In the genomic region with DNA sequence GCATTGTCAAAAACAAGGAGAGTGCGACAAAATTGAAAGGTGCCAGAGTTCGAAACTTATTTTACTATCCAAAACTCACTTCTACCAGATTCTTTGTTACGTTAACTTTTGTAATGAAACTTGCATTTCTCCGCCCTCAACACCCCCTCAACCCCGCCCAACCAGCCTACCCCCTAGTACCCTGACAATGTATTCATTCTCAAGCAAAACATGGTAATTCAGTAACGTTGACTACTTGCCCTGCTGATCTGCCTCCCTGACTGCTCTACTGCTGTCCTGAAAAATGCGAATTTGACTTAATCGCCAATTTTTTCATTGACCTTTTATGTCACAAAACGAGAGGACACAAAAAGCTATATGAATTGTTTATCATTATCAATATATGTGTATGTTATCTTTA, we compare ENCODE assay signal across 18 cellular contexts. TPM values are rescaled to one million over a fixed set of nuclear protein-coding genes. Genes with fewer than 3 reads are reported as not detected.
A peak's percentile ranks its signal among the peaks of the same experiment; 100 is the strongest.
DNase-seq lines count a peak whose midpoint lies in the region; ATAC-seq and TF ChIP-seq lines count a peak whose summit lies in the region.
"Had no signal": no experiment of that assay in that cellular context is flagged by ENCODE, and none has a peak within 500 bp of the region (broad histone marks: within the 10 kb centered on the region; RNA-seq: fewer than 3 reads in every experiment).

SRY (minus strand) TSS at position 83 of the 400 bp plus-strand sequence; CDS start at position 4, 79 bp downstream.

- intact Hi-C loops in activated CD4-positive, alpha-beta T cell treated with anti-CD3 and anti-CD28 coated beads, Interleukin-2, amount 10 ng/mL, durations not matched to agents 24 days and 14 days (cut with micrococcal nuclease) = no loop called here
- intact Hi-C loops in CD4-positive, alpha-beta memory T cell (cut with micrococcal nuclease) = no loop called here

- H3K36me3 Mint-ChIP-seq in activated CD4-positive, alpha-beta T cell treated with anti-CD3 and anti-CD28 coated beads, Interleukin-2, amount 10 ng/mL, durations not matched to agents 24 days and 14 days (ENCODE audit: low read depth) = no peaks in the 10 kb centered on the region
- no peaks in the 10 kb centered on the region for H3K36me3 Mint-ChIP-seq in activated T-helper 17 cell treated with anti-CD3 and anti-CD28 coated beads, Interleukin-2, amount 50 U/mL, for 72 hours (ENCODE audit: low read depth)
- no peaks in the 10 kb centered on the region for H3K36me3 Mint-ChIP-seq in CD4-positive, alpha-beta memory T cell

- H3K9me3 Mint-ChIP-seq in activated CD4-positive, alpha-beta T cell treated with anti-CD3 and anti-CD28 coated beads, Interleukin-2, amount 10 ng/mL, durations not matched to agents 24 days and 14 days = no peaks in the 10 kb centered on the region
- peaks cover 5% of the 10 kb centered on the region for H3K9me3 Mint-ChIP-seq in activated T-helper 17 cell treated with anti-CD3 and anti-CD28 coated beads, Interleukin-2, amount 50 U/mL, for 72 hours
- peaks cover 0 to 5% (median 0%) of the 10 kb centered on the region in 8 donors for H3K9me3 Mint-ChIP-seq in CD4-positive, alpha-beta memory T cell
- H3K9me3 Mint-ChIP-seq: HFFc6 had no signal

- H3K9me3 ChIP-seq in skeletal muscle tissue (ENCODE audit: control insufficient read depth in 3 of 3, low read length in 3 of 3) = no peaks in the 10 kb centered on the region
- no peaks in the 10 kb centered on the region for H3K9me3 ChIP-seq in CD4-positive, alpha-beta memory T cell (ENCODE audit: control insufficient read depth in 1 of 2, low read length in 2 of 2)

- no peak within 1 kb of the TSS for H3K9ac ChIP-seq in skeletal muscle tissue (ENCODE audit: low read depth in 1 of 3, low read length in 3 of 3)
- H3K9ac ChIP-seq: KMS-11 had no signal

- H3K4me3 ChIP-seq in fibroblast of villous mesenchyme (ENCODE audit: low read depth, low read length) (peak within 1 kb of the TSS; percentile 27), skeletal muscle tissue (ENCODE audit: low read length in 3 of 3) (peak within 1 kb of the TSS in 2 of 3 donors; percentile 14 to 45)
- H3K4me3 ChIP-seq in CD4-positive, alpha-beta memory T cell (ENCODE audit: low read length in 2 of 2) = no peak within 1 kb of the TSS

- H3K4me3 Mint-ChIP-seq in activated CD4-positive, alpha-beta T cell treated with anti-CD3 and anti-CD28 coated beads, Interleukin-2, amount 10 ng/mL, durations not matched to agents 24 days and 14 days = peak within 1 kb of the TSS; percentile 75
- H3K4me3 Mint-ChIP-seq in activated T-helper 17 cell treated with anti-CD3 and anti-CD28 coated beads, Interleukin-2, amount 50 U/mL, for 72 hours = peak within 1 kb of the TSS; percentile 38
- peak within 1 kb of the TSS in 1 of 8 donors; percentile 20 for H3K4me3 Mint-ChIP-seq in CD4-positive, alpha-beta memory T cell
- H3K4me3 Mint-ChIP-seq: HFFc6 had no signal

- H3K36me3 ChIP-seq in skeletal muscle tissue (ENCODE audit: control insufficient read depth in 3 of 3, insufficient read depth in 3 of 3, low read length in 3 of 3) = no peaks in the 10 kb centered on the region
- H3K36me3 ChIP-seq in CD4-positive, alpha-beta memory T cell (ENCODE audit: insufficient read depth, low read length) = no peaks in the 10 kb centered on the region

- no peaks in the 10 kb centered on the region for H3K4me1 ChIP-seq in skeletal muscle tissue (ENCODE audit: control insufficient read depth in 3 of 3, insufficient read depth in 3 of 3, low read length in 3 of 3)
- no peaks in the 10 kb centered on the region for H3K4me1 ChIP-seq in CD4-positive, alpha-beta memory T cell (ENCODE audit: insufficient read depth, low read length)

- peaks cover 0 to 8% (median 6%) of the 10 kb centered on the region in 3 donors for H3K27me3 ChIP-seq in skeletal muscle tissue (ENCODE audit: control insufficient read depth in 3 of 3, insufficient read depth in 3 of 3, low read length in 3 of 3)
- no peaks in the 10 kb centered on the region for H3K27me3 ChIP-seq in CD4-positive, alpha-beta memory T cell (ENCODE audit: insufficient read depth, low read length)

- no peak within 1 kb of the TSS for H3K27ac Mint-ChIP-seq in activated CD4-positive, alpha-beta T cell treated with anti-CD3 and anti-CD28 coated beads, Interleukin-2, amount 10 ng/mL, durations not matched to agents 24 days and 14 days
- no peak within 1 kb of the TSS for H3K27ac Mint-ChIP-seq in activated T-helper 17 cell treated with anti-CD3 and anti-CD28 coated beads, Interleukin-2, amount 50 U/mL, for 72 hours
- peak within 1 kb of the TSS in 1 of 7 donors; percentile 3 for H3K27ac Mint-ChIP-seq in CD4-positive, alpha-beta memory T cell
- H3K27ac Mint-ChIP-seq: HFFc6 had no signal

- H3K27ac ChIP-seq in skeletal muscle tissue (ENCODE audit: low read depth, low read length) = no peak within 1 kb of the TSS
- no peak within 1 kb of the TSS for H3K27ac ChIP-seq in CD4-positive, alpha-beta memory T cell (ENCODE audit: low read depth, low read length)
- H3K27ac ChIP-seq: KMS-11 had no signal

- TF ChIP-seq CTCF in fibroblast of villous mesenchyme (IDR thresholded peaks at IDR 0.05; ENCODE audit: insufficient read depth, low read depth, low read length) = no peak

- ATAC-seq in activated T-helper 17 cell treated with anti-CD3 and anti-CD28 coated beads, Interleukin-2, amount 50 U/mL, for 72 hours (replicated peaks) = no peak

- no peak for DNase-seq in activated CD4-positive, alpha-beta T cell treated with anti-CD3 and anti-CD28 coated beads, Interleukin-2, amount 10 ng/mL, durations not matched to agents 24 days and 14 days
- no peak for DNase-seq in activated CD4-positive, alpha-beta T cell treated with anti-CD3 and anti-CD28 coated beads for 4 hours
- no peak for DNase-seq in fibroblast of villous mesenchyme (ENCODE audit: low read depth)
- no peak for DNase-seq in dermis blood vessel endothelial cell
- no peak for DNase-seq in CD4-positive, alpha-beta memory T cell
- no peak for DNase-seq in SHP77 treated with DMSO at 0.1 percent for 48 hours (lab: John Stamatoyannopoulos, UW)
- DNase-seq: activated CD4-positive, alpha-beta T cell treated with anti-CD3 and anti-CD28 coated beads, Interleukin-2, amount 50 U/mL, for 48 hours; activated effector memory CD4-positive, alpha-beta T cell treated with Interleukin-2 at 50 U/mL for 16 hours; HFFc6; kidney glomerular epithelial cell; NCI-H1105 treated with DMSO at 0.1 percent for 48 hours; NCI-H345; SIG-M5; stimulated activated CD4-positive, alpha-beta T cell treated with anti-CD3 and anti-CD28 coated beads, Interleukin-12 subunit alpha, Interleukin-12 subunit beta, amount 100 ng/mL, for 4 hours had no signal

- peaks cover 40% of the 10 kb centered on the region for H3K27me3 Mint-ChIP-seq in activated CD4-positive, alpha-beta T cell treated with anti-CD3 and anti-CD28 coated beads, Interleukin-2, amount 10 ng/mL, durations not matched to agents 24 days and 14 days
- H3K27me3 Mint-ChIP-seq in activated T-helper 17 cell treated with anti-CD3 and anti-CD28 coated beads, Interleukin-2, amount 50 U/mL, for 72 hours = peaks cover 29% of the 10 kb centered on the region
- peaks cover 18 to 22% of the 10 kb centered on the region in 2 donors for H3K27me3 Mint-ChIP-seq in CD4-positive, alpha-beta memory T cell

- CTCF ChIA-PET in CD4-positive, alpha-beta memory T cell (lab: Charles Lee; ENCODE audit: partially characterized antibody) = no interaction called here

- peaks cover 4% of the 10 kb centered on the region for H3K4me1 Mint-ChIP-seq in activated CD4-positive, alpha-beta T cell treated with anti-CD3 and anti-CD28 coated beads, Interleukin-2, amount 10 ng/mL, durations not matched to agents 24 days and 14 days
- H3K4me1 Mint-ChIP-seq in activated T-helper 17 cell treated with anti-CD3 and anti-CD28 coated beads, Interleukin-2, amount 50 U/mL, for 72 hours = no peaks in the 10 kb centered on the region
- H3K4me1 Mint-ChIP-seq in CD4-positive, alpha-beta memory T cell = peaks cover 0 to 3% (median 0%) of the 10 kb centered on the region in 4 donors

- POLR2A ChIA-PET in CD4-positive, alpha-beta memory T cell (lab: Charles Lee; ENCODE audit: partially characterized antibody) = no interaction called here

RNA-seq across cellular contexts. Expression of gene SRY, which starts in this region (rescaled TPM):
- total RNA-seq in activated CD4-positive, alpha-beta T cell treated with anti-CD3 and anti-CD28 coated beads, Interleukin-2, amount 10 ng/mL, durations not matched to agents 24 days and 14 days = not detected in 2 replicates
- not detected for total RNA-seq in activated T-helper 17 cell treated with anti-CD3 and anti-CD28 coated beads, Interleukin-2, amount 50 U/mL, for 72 hours
- not detected in 2 replicates for total RNA-seq in fibroblast of villous mesenchyme
- total RNA-seq in skeletal muscle tissue = not detected
- not detected in 2 replicates for total RNA-seq in dermis blood vessel endothelial cell
- total RNA-seq in CD4-positive, alpha-beta memory T cell = not detected
- not detected for polyA plus RNA-seq in CD4-positive, alpha-beta memory T cell
- total RNA-seq: HFFc6, subcutaneous adipose tissue had no signal

Comparison
In these comparisons a context has a peak if more than half of its experiments do, and no peak if none do; other contexts are left out.
1. H3K4me3 ChIP-seq: peak in fibroblast of villous mesenchyme (single experiment) and skeletal muscle tissue (2 of 3); none in CD4-positive, alpha-beta memory T cell (0 of 2).